Comparison of ENCODE assay signal across 8 cellular contexts in the genomic region with DNA sequence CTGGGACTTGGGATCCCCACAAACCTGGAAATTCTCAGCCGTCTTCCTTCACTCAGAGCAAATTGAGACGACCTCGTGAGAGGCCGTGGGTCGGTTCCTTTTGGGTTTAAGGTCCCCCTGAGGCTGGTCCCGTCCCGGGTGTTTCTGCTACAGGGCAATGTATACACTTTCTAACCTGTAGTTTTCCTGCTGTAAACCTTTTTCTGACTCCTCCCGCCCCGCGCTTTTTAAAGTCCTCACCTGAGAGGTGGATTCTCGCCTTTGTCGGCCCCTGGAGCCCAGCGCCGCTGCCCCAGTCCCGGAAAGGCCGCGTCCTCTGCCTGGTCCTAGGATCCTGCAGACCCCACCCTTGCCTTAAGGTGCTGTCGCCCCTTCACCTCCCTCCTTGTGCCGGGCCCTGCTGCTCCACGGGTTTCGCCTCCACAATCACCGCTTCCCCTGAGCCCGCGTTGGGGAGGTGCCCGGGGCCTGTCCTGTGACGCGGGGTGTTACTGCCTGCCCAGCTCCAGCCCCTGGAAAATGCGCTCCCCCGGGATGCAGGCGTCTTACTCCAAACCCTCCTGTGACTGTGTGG. TPM values are rescaled to one million over a fixed set of nuclear protein-coding genes. Genes with fewer than 3 reads are reported as not detected.
DNase-seq lines count a peak whose midpoint lies in the region; ATAC-seq and TF ChIP-seq lines count a peak whose summit lies in the region.

No MANE protein-coding gene starts in this region.

- H3K27me3 ChIP-seq in naive thymus-derived CD4-positive, alpha-beta T cell (ENCODE audit: control insufficient read depth in 2 of 2, insufficient read depth in 2 of 2, low read length in 2 of 2), result no peaks in the 10 kb centered on the region
- H3K27me3 ChIP-seq in vagina, result no peaks in the 10 kb centered on the region

- peak; percentile 10 for DNase-seq in AG08396 (ENCODE audit: low spot score)
- peak; percentile 37 for DNase-seq in UCSD-AML1 (lab: John Stamatoyannopoulos, UW; ENCODE audit: unreplicated experiment)
- no peak for DNase-seq in epithelial cell of proximal tubule (ENCODE audit: low read depth)
- peak in 3 of 9 donors; percentile 5 to 30 (median 25) for DNase-seq in naive thymus-derived CD4-positive, alpha-beta T cell
- no peak for DNase-seq in vagina (ENCODE audit: extremely low spot score in 2 of 2)
- no peak for DNase-seq in inferior parietal cortex (ENCODE audit: extremely low spot score)

- TF ChIP-seq CTCF in epithelial cell of proximal tubule (conservative IDR thresholded peaks at IDR 0.05; ENCODE audit: low read depth, low read length) (no peak), vagina (IDR thresholded peaks at IDR 0.05) (no peak)

- H3K4me3 Mint-ChIP-seq in naive thymus-derived CD4-positive, alpha-beta T cell, result peak overlapping the region; percentile 94 to 99 (median 97)

- no peaks in the 10 kb centered on the region for H3K27me3 Mint-ChIP-seq in naive thymus-derived CD4-positive, alpha-beta T cell

- TF ChIP-seq POLR2A in vagina (IDR thresholded peaks at IDR 0.05), result no peak

- peak overlapping the region; percentile 79 for H3K27ac ChIP-seq in naive thymus-derived CD4-positive, alpha-beta T cell (ENCODE audit: low read depth, low read length)
- peak overlapping the region; percentile 75 for H3K27ac ChIP-seq in vagina

- CTCF ChIA-PET in naive thymus-derived CD4-positive, alpha-beta T cell (lab: Charles Lee), result no interaction called here

- ATAC-seq in GM19025 (IDR thresholded peaks at IDR 0.05; ENCODE audit: low read depth, unreplicated experiment), result peak; percentile 21
- peak; percentile 45 for ATAC-seq in HG03354 (IDR thresholded peaks at IDR 0.05; ENCODE audit: poor library complexity, severe bottlenecking, unreplicated experiment)
- peak; percentile 38 for ATAC-seq in naive thymus-derived CD4-positive, alpha-beta T cell

- peaks cover 0 to 13% (median 0%) of the 10 kb centered on the region in 3 experiments for H3K9me3 ChIP-seq in naive thymus-derived CD4-positive, alpha-beta T cell (ENCODE audit: control insufficient read depth in 2 of 3, low read length in 3 of 3)
- H3K9me3 ChIP-seq in vagina, result no peaks in the 10 kb centered on the region

- H3K4me1 ChIP-seq in naive thymus-derived CD4-positive, alpha-beta T cell (ENCODE audit: control insufficient read depth in 2 of 2, insufficient read depth in 2 of 2, low read length in 2 of 2), result peaks cover 6 to 16% of the 10 kb centered on the region in 2 donors
- peaks cover 5% of the 10 kb centered on the region for H3K4me1 ChIP-seq in vagina

- peaks cover 5 to 43% (median 35%) of the 10 kb centered on the region in 5 donors for H3K36me3 Mint-ChIP-seq in naive thymus-derived CD4-positive, alpha-beta T cell

- peaks cover 20 to 55% (median 35%) of the 10 kb centered on the region in 7 donors for H3K4me1 Mint-ChIP-seq in naive thymus-derived CD4-positive, alpha-beta T cell

- intact Hi-C loops in naive thymus-derived CD4-positive, alpha-beta T cell (cut with micrococcal nuclease), result loop anchor here in 1 of 2 donors (2.0 kb wide), 1 partner anchor 99 kb away; the partner anchor contains the start of gene ZNF845
- intact Hi-C loops in vagina (cut with DNase I), result no loop called here

- peaks cover 0 to 30% (median 7%) of the 10 kb centered on the region in 11 donors for H3K9me3 Mint-ChIP-seq in naive thymus-derived CD4-positive, alpha-beta T cell

- H3K27ac Mint-ChIP-seq in naive thymus-derived CD4-positive, alpha-beta T cell, result peak overlapping the region; percentile 90 to 99 (median 96)

- peaks cover 0 to 25% (median 9%) of the 10 kb centered on the region in 3 experiments for H3K36me3 ChIP-seq in naive thymus-derived CD4-positive, alpha-beta T cell (ENCODE audit: control insufficient read depth in 2 of 3, insufficient read depth in 3 of 3, low read length in 3 of 3)
- H3K36me3 ChIP-seq in vagina, result peaks cover 0 to 14% of the 10 kb centered on the region in 2 donors

- POLR2A ChIA-PET in naive thymus-derived CD4-positive, alpha-beta T cell (lab: Charles Lee), result interaction anchor here (0.6 to 1.5 kb wide), 3 partner anchors 88 to 906 kb away, joined by 3 to 4 read pairs (median 3); no protein-coding TSS in a partner anchor

- H3K4me3 ChIP-seq in epithelial cell of proximal tubule (ENCODE audit: low read depth, low read length) (peak overlapping the region; percentile 91), vagina (peak overlapping the region; percentile 62)
- H3K4me3 ChIP-seq in naive thymus-derived CD4-positive, alpha-beta T cell (ENCODE audit: low read length), result peak overlapping the region; percentile 91

RNA-seq across cellular contexts. Expression of gene ZNF761, which starts 0.4 kb away (rescaled TPM):
- 4.4 and 6.1 TPM in 2 replicates for total RNA-seq in epithelial cell of proximal tubule
- 10 to 100 TPM in 3 of 5 experiments, 1 to 10 TPM in 2; 8.0 to 18.8 (median 13.1) TPM for total RNA-seq in naive thymus-derived CD4-positive, alpha-beta T cell
- polyA plus RNA-seq in naive thymus-derived CD4-positive, alpha-beta T cell, result 10 to 100 TPM; 12.6 to 13.9 TPM
- 12.3 TPM for total RNA-seq in vagina

RNA-seq across cellular contexts. Expression of gene ZNF813, which starts 35.4 kb away (rescaled TPM):
- total RNA-seq in epithelial cell of proximal tubule (2.6 and 4.6 TPM in 2 replicates), vagina (4.2 TPM)
- total RNA-seq in naive thymus-derived CD4-positive, alpha-beta T cell, result 10 to 100 TPM in 1 of 5 experiments, 1 to 10 TPM in 4; 2.5 to 11.2 (median 4.6) TPM
- 1 to 10 TPM; 3.9 to 7.0 TPM for polyA plus RNA-seq in naive thymus-derived CD4-positive, alpha-beta T cell

RNA-seq across cellular contexts. Expression of gene ZNF765, which starts 37.2 kb away (rescaled TPM):
- total RNA-seq in epithelial cell of proximal tubule (5.1 and 5.5 TPM in 2 replicates), vagina (10.6 TPM)
- total RNA-seq in naive thymus-derived CD4-positive, alpha-beta T cell, result 10 to 100 TPM in 3 of 5 experiments, 1 to 10 TPM in 2; 5.1 to 19.5 (median 11.4) TPM
- 10 to 100 TPM in 1 of 2 donors, 1 to 10 TPM in 1; 6.9 to 13.1 TPM for polyA plus RNA-seq in naive thymus-derived CD4-positive, alpha-beta T cell

Comparison
In these comparisons a context has a peak if more than half of its experiments do, and no peak if none do; other contexts are left out.
1. DNase-seq: peak in AG08396 (single experiment) and UCSD-AML1 (single experiment); none in epithelial cell of proximal tubule (single experiment), vagina (0 of 2) and inferior parietal cortex (single experiment).
2. Peak in every context shown above with its lines, with median percentiles within 50 percentile points of each other: ATAC-seq and H3K4me3 ChIP-seq.